2 cellular contexts compared by ENCODE assay signal in genomic region chr12:120212301-120212700, GRCh38.
TF ChIP-seq lines count a peak whose summit lies in the region.

No MANE protein-coding gene starts in this region.

TF ChIP-seq in HepG2, 621 proteins besides CTCF, POLR2A, EP300 and RAD21:
- TF ChIP-seq RBFOX2 (IDR thresholded peaks at IDR 0.05; ENCODE audit: low read depth, low read length), result 0 out of 2 replicates have a peak, but pooled peaks have one; percentile 38
- TF ChIP-seq AGO2 (optimal IDR thresholded peaks at IDR 0.05; ENCODE audit: low read depth, low read length), result peak; percentile 29
- TF ChIP-seq ZNF232 (CRISPR knock-in tag; IDR thresholded peaks at IDR 0.05; ENCODE audit: borderline replicate concordance), result no peak
- TF ChIP-seq CHD2 (IDR thresholded peaks at IDR 0.05; ENCODE audit: low read depth, low read length), result no peak
- no peak for TF ChIP-seq JUN (CRISPR knock-in tag; IDR thresholded peaks at IDR 0.05)
- TF ChIP-seq ZNF788 (CRISPR knock-in tag; IDR thresholded peaks at IDR 0.05; ENCODE audit: borderline replicate concordance), result no peak

TF ChIP-seq in K562, 482 proteins besides CTCF, POLR2A, EP300 and RAD21:
- TF ChIP-seq POLR2G (IDR thresholded peaks at IDR 0.05; ENCODE audit: low read depth, low read length) (peak; percentile 67), RBFOX2 (IDR thresholded peaks at IDR 0.05; ENCODE audit: low read depth, low read length) (peak; percentile 47; the same call in 1 of the 2 replicates), ZNF518B (CRISPR knock-in tag; IDR thresholded peaks at IDR 0.05) (no peak), RBM22 (IDR thresholded peaks at IDR 0.05; ENCODE audit: low read depth, low read length, poor library complexity, severe bottlenecking) (peak; percentile 66)
